Comparison of ENCODE assay signal across 20 cellular contexts in the genomic region with DNA sequence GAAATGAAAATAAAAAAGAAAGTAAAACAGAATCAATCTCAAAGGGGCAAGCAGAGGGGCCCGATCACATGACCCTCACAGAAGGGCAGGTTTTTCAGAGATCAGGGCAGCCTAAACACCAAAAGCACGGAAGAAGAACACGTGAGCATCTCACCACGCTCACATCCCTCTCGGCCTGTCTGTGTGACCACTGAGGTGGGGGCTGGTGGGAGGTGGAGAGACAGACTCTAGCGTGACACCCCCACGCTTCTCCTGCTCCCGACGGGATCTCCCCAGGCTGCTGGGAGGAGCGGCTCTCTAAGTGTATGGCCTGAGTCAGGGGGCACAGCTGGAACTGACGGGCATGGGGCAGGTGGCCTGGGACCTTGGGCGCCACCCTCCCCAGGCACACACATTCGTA. TPM values are rescaled to one million over a fixed set of nuclear protein-coding genes. Genes with fewer than 3 reads are reported as not detected.
A peak's percentile ranks its signal among the peaks of the same experiment; 100 is the strongest.
DNase-seq lines count a peak whose midpoint lies in the region; ATAC-seq and TF ChIP-seq lines count a peak whose summit lies in the region.
"Had no signal": no experiment of that assay in that cellular context is flagged by ENCODE, and none has a peak within 500 bp of the region (broad histone marks: within the 10 kb centered on the region; RNA-seq: fewer than 3 reads in every experiment).

No MANE protein-coding gene starts in this region.

- no peak for TF ChIP-seq POLR2A in uterus (IDR thresholded peaks at IDR 0.05)

- peaks cover 3% of the 10 kb centered on the region for H3K9me3 Mint-ChIP-seq in activated CD8-positive, alpha-beta T cell treated with anti-CD3 and anti-CD28 coated beads for 36 hours
- no peaks in the 10 kb centered on the region for H3K9me3 Mint-ChIP-seq in activated CD8-positive, alpha-beta T cell treated with anti-CD3 and anti-CD28 coated beads, Interleukin-2, amount 10 ng/mL, durations not matched to agents 7 days and 5 days (ENCODE audit: insufficient read depth)
- no peaks in the 10 kb centered on the region for H3K9me3 Mint-ChIP-seq in activated T-helper 17 cell treated with anti-CD3 and anti-CD28 coated beads, Interleukin-2, amount 50 U/mL, for 72 hours
- no peaks in the 10 kb centered on the region for H3K9me3 Mint-ChIP-seq in natural killer cell treated with Interleukin-12 subunit alpha and Interleukin-12 subunit beta and Interleukin-15 and Interleukin-18, amount 100 ng/mL, for 72 hours

- no peak for TF ChIP-seq CTCF in activated CD8-positive, alpha-beta T cell treated with anti-CD3 and anti-CD28 coated beads for 36 hours (IDR thresholded peaks at IDR 0.05)
- no peak for TF ChIP-seq CTCF in GM20000 (IDR thresholded peaks at IDR 0.05; ENCODE audit: extremely low read depth, missing control alignments)
- no peak for TF ChIP-seq CTCF in uterus (IDR thresholded peaks at IDR 0.05)

- no peaks in the 10 kb centered on the region for H3K9me3 ChIP-seq in uterus
- H3K9me3 ChIP-seq: psoas muscle, SJSA1 had no signal

- no peak overlapping the region for H3K4me3 ChIP-seq in uterus
- H3K4me3 ChIP-seq: psoas muscle, SJSA1 had no signal

- H3K4me3 Mint-ChIP-seq in activated CD8-positive, alpha-beta T cell treated with anti-CD3 and anti-CD28 coated beads for 36 hours: no peak overlapping the region
- no peak overlapping the region for H3K4me3 Mint-ChIP-seq in activated CD8-positive, alpha-beta T cell treated with anti-CD3 and anti-CD28 coated beads, Interleukin-2, amount 10 ng/mL, durations not matched to agents 7 days and 5 days
- peak overlapping the region; percentile 85 for H3K4me3 Mint-ChIP-seq in activated T-helper 17 cell treated with anti-CD3 and anti-CD28 coated beads, Interleukin-2, amount 50 U/mL, for 72 hours
- no peak overlapping the region for H3K4me3 Mint-ChIP-seq in natural killer cell treated with Interleukin-12 subunit alpha and Interleukin-12 subunit beta and Interleukin-15 and Interleukin-18, amount 100 ng/mL, for 72 hours
- H3K4me3 Mint-ChIP-seq: activated naive CD4-positive, alpha-beta T cell treated with anti-CD3 and anti-CD28 coated beads for 36 hours had no signal

- H3K27me3 ChIP-seq in uterus: no peaks in the 10 kb centered on the region
- H3K27me3 ChIP-seq: SJSA1 had no signal

- H3K27ac Mint-ChIP-seq in activated CD8-positive, alpha-beta T cell treated with anti-CD3 and anti-CD28 coated beads for 36 hours: peak overlapping the region; percentile 59
- H3K27ac Mint-ChIP-seq in activated CD8-positive, alpha-beta T cell treated with anti-CD3 and anti-CD28 coated beads, Interleukin-2, amount 10 ng/mL, durations not matched to agents 7 days and 5 days: no peak overlapping the region
- no peak overlapping the region for H3K27ac Mint-ChIP-seq in activated T-helper 17 cell treated with anti-CD3 and anti-CD28 coated beads, Interleukin-2, amount 50 U/mL, for 72 hours
- no peak overlapping the region for H3K27ac Mint-ChIP-seq in natural killer cell treated with Interleukin-12 subunit alpha and Interleukin-12 subunit beta and Interleukin-15 and Interleukin-18, amount 100 ng/mL, for 72 hours
- H3K27ac Mint-ChIP-seq: activated naive CD4-positive, alpha-beta T cell treated with anti-CD3 and anti-CD28 coated beads for 36 hours had no signal

- no peak overlapping the region for H3K27ac ChIP-seq in uterus
- H3K27ac ChIP-seq: psoas muscle, SJSA1 had no signal

- H3K36me3 ChIP-seq in uterus: no peaks in the 10 kb centered on the region

- H3K4me1 Mint-ChIP-seq in activated CD8-positive, alpha-beta T cell treated with anti-CD3 and anti-CD28 coated beads for 36 hours (ENCODE audit: low read depth): peaks cover 37% of the 10 kb centered on the region
- H3K4me1 Mint-ChIP-seq in activated CD8-positive, alpha-beta T cell treated with anti-CD3 and anti-CD28 coated beads, Interleukin-2, amount 10 ng/mL, durations not matched to agents 7 days and 5 days (ENCODE audit: low read depth): peaks cover 14% of the 10 kb centered on the region
- H3K4me1 Mint-ChIP-seq in activated T-helper 17 cell treated with anti-CD3 and anti-CD28 coated beads, Interleukin-2, amount 50 U/mL, for 72 hours: peaks cover 22% of the 10 kb centered on the region
- peaks cover 33 to 40% of the 10 kb centered on the region in 2 donors for H3K4me1 Mint-ChIP-seq in natural killer cell treated with Interleukin-12 subunit alpha and Interleukin-12 subunit beta and Interleukin-15 and Interleukin-18, amount 100 ng/mL, for 72 hours (ENCODE audit: low read depth in 2 of 2)

- CTCF ChIA-PET in activated CD8-positive, alpha-beta T cell treated with anti-CD3 and anti-CD28 coated beads for 36 hours (lab: Charles Lee): no interaction called here
- CTCF ChIA-PET in activated CD8-positive, alpha-beta T cell treated with anti-CD3 and anti-CD28 coated beads, Interleukin-2, amount 10 ng/mL, durations not matched to agents 7 days and 5 days (lab: Charles Lee): no interaction called here

- POLR2A ChIA-PET in activated CD8-positive, alpha-beta T cell treated with anti-CD3 and anti-CD28 coated beads for 36 hours (lab: Charles Lee): interaction anchor here (2.4 kb wide), 1 partner anchor 11 kb away, joined by 8 read pairs; no protein-coding TSS in a partner anchor
- POLR2A ChIA-PET in activated CD8-positive, alpha-beta T cell treated with anti-CD3 and anti-CD28 coated beads, Interleukin-2, amount 10 ng/mL, durations not matched to agents 7 days and 5 days (lab: Charles Lee): no interaction called here

- H3K4me1 ChIP-seq in uterus: no peaks in the 10 kb centered on the region
- H3K4me1 ChIP-seq: psoas muscle, SJSA1 had no signal

- no peak for ATAC-seq in activated CD8-positive, alpha-beta T cell treated with anti-CD3 and anti-CD28 coated beads for 36 hours
- no peak for ATAC-seq in activated CD8-positive, alpha-beta T cell treated with anti-CD3 and anti-CD28 coated beads, Interleukin-2, amount 10 ng/mL, durations not matched to agents 7 days and 5 days
- ATAC-seq in activated T-helper 17 cell treated with anti-CD3 and anti-CD28 coated beads, Interleukin-2, amount 50 U/mL, for 72 hours (replicated peaks): no peak
- no peak for ATAC-seq in natural killer cell treated with Interleukin-12 subunit alpha and Interleukin-12 subunit beta and Interleukin-15 and Interleukin-18, amount 100 ng/mL, for 72 hours
- ATAC-seq in HG03469 (IDR thresholded peaks at IDR 0.05; ENCODE audit: unreplicated experiment): no peak
- ATAC-seq: psoas muscle had no signal

- H3K27me3 Mint-ChIP-seq in activated CD8-positive, alpha-beta T cell treated with anti-CD3 and anti-CD28 coated beads for 36 hours: no peaks in the 10 kb centered on the region
- H3K27me3 Mint-ChIP-seq in activated CD8-positive, alpha-beta T cell treated with anti-CD3 and anti-CD28 coated beads, Interleukin-2, amount 10 ng/mL, durations not matched to agents 7 days and 5 days (ENCODE audit: low read depth): no peaks in the 10 kb centered on the region
- H3K27me3 Mint-ChIP-seq in activated T-helper 17 cell treated with anti-CD3 and anti-CD28 coated beads, Interleukin-2, amount 50 U/mL, for 72 hours: no peaks in the 10 kb centered on the region
- H3K27me3 Mint-ChIP-seq in natural killer cell treated with Interleukin-12 subunit alpha and Interleukin-12 subunit beta and Interleukin-15 and Interleukin-18, amount 100 ng/mL, for 72 hours: no peaks in the 10 kb centered on the region

- peaks cover 62% of the 10 kb centered on the region for H3K36me3 Mint-ChIP-seq in activated CD8-positive, alpha-beta T cell treated with anti-CD3 and anti-CD28 coated beads for 36 hours (ENCODE audit: low read depth)
- peaks cover 29% of the 10 kb centered on the region for H3K36me3 Mint-ChIP-seq in activated CD8-positive, alpha-beta T cell treated with anti-CD3 and anti-CD28 coated beads, Interleukin-2, amount 10 ng/mL, durations not matched to agents 7 days and 5 days (ENCODE audit: low read depth)
- H3K36me3 Mint-ChIP-seq in activated T-helper 17 cell treated with anti-CD3 and anti-CD28 coated beads, Interleukin-2, amount 50 U/mL, for 72 hours (ENCODE audit: low read depth): peaks cover 60% of the 10 kb centered on the region
- peaks cover 12% of the 10 kb centered on the region for H3K36me3 Mint-ChIP-seq in natural killer cell treated with Interleukin-12 subunit alpha and Interleukin-12 subunit beta and Interleukin-15 and Interleukin-18, amount 100 ng/mL, for 72 hours

- no peak for DNase-seq in activated CD8-positive, alpha-beta T cell treated with anti-CD3 and anti-CD28 coated beads for 36 hours
- no peak for DNase-seq in activated CD8-positive, alpha-beta T cell treated with anti-CD3 and anti-CD28 coated beads, Interleukin-2, amount 10 ng/mL, durations not matched to agents 7 days and 5 days
- DNase-seq in GM20000 (ENCODE audit: low spot score) (peak; percentile 44), posterior vena cava (ENCODE audit: low spot score) (peak; percentile 72), uterus (no peak)
- no peak for DNase-seq in natural killer cell treated with Interleukin-12 subunit alpha and Interleukin-12 subunit beta and Interleukin-15 and Interleukin-18, amount 100 ng/mL, for 72 hours (ENCODE audit: low spot score)
- DNase-seq: activated CD4-positive, alpha-beta T cell treated with anti-CD3 and anti-CD28 coated beads, Interleukin-2, amount 50 U/mL, for 1 hour; activated CD8-positive, alpha-beta memory T cell treated with anti-CD3 and anti-CD28 coated beads, Interleukin-2, amount 50 U/mL, for 48 hours; activated naive CD4-positive, alpha-beta T cell treated with anti-CD3 and anti-CD28 coated beads for 36 hours; caudate nucleus; GF-D8; Karpas-422; NCI-H1694 treated with DMSO at 0.1 percent for 48 hours; NCI-H526; stimulated activated CD8-positive, alpha-beta memory T cell treated with anti-CD3 and anti-CD28 coated beads, Interleukin-4, amount 100 ng/mL, for 48 hours; substantia nigra had no signal

- intact Hi-C loops in activated CD8-positive, alpha-beta T cell treated with anti-CD3 and anti-CD28 coated beads for 36 hours (cut with micrococcal nuclease): no loop called here
- intact Hi-C loops in posterior vena cava (cut with DNase I): no loop called here
- intact Hi-C loops in uterus (cut with DNase I; ENCODE audit: low total_unique reads): no loop called here

RNA-seq across cellular contexts. Expression of gene MTERF4, which starts 23.5 kb away (rescaled TPM):
- 10 to 100 TPM; 33.2 to 36.6 TPM for total RNA-seq in activated CD8-positive, alpha-beta T cell treated with anti-CD3 and anti-CD28 coated beads for 36 hours
- total RNA-seq in activated CD8-positive, alpha-beta T cell treated with anti-CD3 and anti-CD28 coated beads, Interleukin-2, amount 10 ng/mL, durations not matched to agents 7 days and 5 days: 10 to 100 TPM; 24.1 to 26.3 TPM
- total RNA-seq in activated T-helper 17 cell treated with anti-CD3 and anti-CD28 coated beads, Interleukin-2, amount 50 U/mL, for 72 hours: 10 to 100 TPM; 36.4 to 86.5 TPM
- 10 to 100 TPM; 17.1 to 17.8 TPM for total RNA-seq in posterior vena cava
- total RNA-seq in uterus: 100 to 1,000 TPM in 1 of 4 donors, 10 to 100 TPM in 3; 21.5 to 108 (median 41.3) TPM
- 10 to 100 TPM; 38.1 to 40.5 TPM for total RNA-seq in natural killer cell treated with Interleukin-12 subunit alpha and Interleukin-12 subunit beta and Interleukin-15 and Interleukin-18, amount 100 ng/mL, for 72 hours

RNA-seq across cellular contexts. Expression of gene PASK, which starts 23.6 kb away (rescaled TPM):
- total RNA-seq in activated CD8-positive, alpha-beta T cell treated with anti-CD3 and anti-CD28 coated beads for 36 hours: 10 to 100 TPM; 71.3 to 74.8 TPM
- 10 to 100 TPM; 46.7 to 52.4 TPM for total RNA-seq in activated CD8-positive, alpha-beta T cell treated with anti-CD3 and anti-CD28 coated beads, Interleukin-2, amount 10 ng/mL, durations not matched to agents 7 days and 5 days
- 10 to 100 TPM; 71.0 to 73.6 TPM for total RNA-seq in activated T-helper 17 cell treated with anti-CD3 and anti-CD28 coated beads, Interleukin-2, amount 50 U/mL, for 72 hours
- 1 to 10 TPM; 2.3 to 4.4 TPM for total RNA-seq in posterior vena cava
- 10 to 100 TPM in 3 of 4 donors, 1 to 10 TPM in 1; 7.4 to 16.0 (median 13.3) TPM for total RNA-seq in uterus
- 10 to 100 TPM; 69.5 to 78.9 TPM for total RNA-seq in natural killer cell treated with Interleukin-12 subunit alpha and Interleukin-12 subunit beta and Interleukin-15 and Interleukin-18, amount 100 ng/mL, for 72 hours

RNA-seq across cellular contexts. Expression of gene PPP1R7, which starts 24.6 kb away (rescaled TPM):
- 10 to 100 TPM; 82.9 to 88.7 TPM for total RNA-seq in activated CD8-positive, alpha-beta T cell treated with anti-CD3 and anti-CD28 coated beads for 36 hours
- 10 to 100 TPM; 90.8 to 97.2 TPM for total RNA-seq in activated CD8-positive, alpha-beta T cell treated with anti-CD3 and anti-CD28 coated beads, Interleukin-2, amount 10 ng/mL, durations not matched to agents 7 days and 5 days
- 10 to 100 TPM; 81.9 to 86.4 TPM for total RNA-seq in activated T-helper 17 cell treated with anti-CD3 and anti-CD28 coated beads, Interleukin-2, amount 50 U/mL, for 72 hours
- total RNA-seq in posterior vena cava (10 to 100 TPM; 49.3 to 53.0 TPM), uterus (10 to 100 TPM in 3 of 4 donors, 1 to 10 TPM in 1; 8.5 to 43.6 (median 30.0) TPM)
- total RNA-seq in natural killer cell treated with Interleukin-12 subunit alpha and Interleukin-12 subunit beta and Interleukin-15 and Interleukin-18, amount 100 ng/mL, for 72 hours: 100 to 1,000 TPM in 1 of 2 donors, 10 to 100 TPM in 1; 54.8 to 109 TPM

Comparison
In these comparisons a context has a peak if more than half of its experiments do, and no peak if none do; other contexts are left out.
1. DNase-seq: peak in GM20000 (single experiment) and posterior vena cava (single experiment); none in activated CD8-positive, alpha-beta T cell treated with anti-CD3 and anti-CD28 coated beads for 36 hours (single experiment), activated CD8-positive, alpha-beta T cell treated with anti-CD3 and anti-CD28 coated beads, Interleukin-2, amount 10 ng/mL, durations not matched to agents 7 days and 5 days (single experiment), uterus (0 of 2) and natural killer cell treated with Interleukin-12 subunit alpha and Interleukin-12 subunit beta and Interleukin-15 and Interleukin-18, amount 100 ng/mL, for 72 hours (single experiment).